ENCODE assay signal across 1 cellular context in the genomic region with DNA sequence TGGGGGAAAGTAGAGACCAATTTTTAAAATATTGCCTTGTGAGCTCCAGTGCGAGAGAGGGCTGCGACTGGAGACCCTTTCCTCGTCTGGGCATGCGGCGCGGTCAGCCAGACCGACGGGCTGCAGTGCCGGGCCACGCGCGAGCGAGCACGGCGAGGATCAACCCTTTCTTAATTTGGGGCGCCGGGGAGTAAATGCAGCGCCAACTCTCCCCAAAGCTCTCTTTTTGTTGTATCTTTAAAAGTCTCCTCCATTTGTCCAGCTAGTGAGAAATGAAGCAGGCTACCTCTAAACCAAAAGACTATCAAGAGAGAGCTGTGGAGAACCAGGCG.
TF ChIP-seq lines count a peak whose summit lies in the region.

No MANE protein-coding gene starts in this region.

TF ChIP-seq in HepG2, 621 proteins besides CTCF, POLR2A, EP300 and RAD21 (continued from another document):
- TF ChIP-seq, protein P1, sequence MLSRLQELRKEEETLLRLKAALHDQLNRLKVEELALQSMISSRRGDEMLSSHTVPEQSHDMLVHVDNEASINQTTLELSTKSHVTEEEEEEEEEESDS (CRISPR knock-in tag; IDR thresholded peaks at IDR 0.05; ENCODE audit: borderline replicate concordance), result no peak
- TF ChIP-seq ONECUT2 (CRISPR knock-in tag; IDR thresholded peaks at IDR 0.05) (no peak), ZNF780A (CRISPR knock-in tag; IDR thresholded peaks at IDR 0.05) (0 out of 2 replicates have a peak, but pooled peaks have one; percentile 2), POLR2AphosphoS2 (IDR thresholded peaks at IDR 0.05; ENCODE audit: low read depth, low read length) (no peak), PHF21A (CRISPR knock-in tag; IDR thresholded peaks at IDR 0.05) (no peak), HNRNPL (IDR thresholded peaks at IDR 0.05; ENCODE audit: low read depth, low read length) (no peak), ZNF138 (CRISPR knock-in tag; IDR thresholded peaks at IDR 0.05; ENCODE audit: low read depth) (no peak), ZNF329 (CRISPR knock-in tag; IDR thresholded peaks at IDR 0.05; ENCODE audit: low read depth) (no peak), PHF8 (CRISPR knock-in tag; IDR thresholded peaks at IDR 0.05) (0 out of 2 replicates have a peak, but pooled peaks have one; percentile 3), TAF1 (CRISPR knock-in tag; IDR thresholded peaks at IDR 0.05) (peak; percentile 11; the same call in 1 of the 2 replicates), KLF16 (CRISPR knock-in tag; IDR thresholded peaks at IDR 0.05) (no peak), ZNF766 (CRISPR knock-in tag; IDR thresholded peaks at IDR 0.05; ENCODE audit: borderline replicate concordance) (no peak), ZNF333 (CRISPR knock-in tag; IDR thresholded peaks at IDR 0.05; ENCODE audit: borderline replicate concordance) (no peak), KAT7 (CRISPR knock-in tag; IDR thresholded peaks at IDR 0.05; ENCODE audit: borderline replicate concordance) (no peak), ZNF619 (CRISPR knock-in tag; IDR thresholded peaks at IDR 0.05) (no peak), ATF7 (IDR thresholded peaks at IDR 0.05) (no peak), ATF7 (CRISPR knock-in tag; IDR thresholded peaks at IDR 0.05) (no peak), ATRX (CRISPR knock-in tag; IDR thresholded peaks at IDR 0.05; ENCODE audit: borderline replicate concordance) (no peak), LCORL (IDR thresholded peaks at IDR 0.05) (no peak), LCORL (CRISPR knock-in tag; IDR thresholded peaks at IDR 0.05) (no peak), ZNF207 (IDR thresholded peaks at IDR 0.05; ENCODE audit: borderline replicate concordance) (no peak), ZNF260 (CRISPR knock-in tag; IDR thresholded peaks at IDR 0.05; ENCODE audit: borderline replicate concordance, low read depth) (no peak), HOXA9 (CRISPR knock-in tag; IDR thresholded peaks at IDR 0.05; ENCODE audit: borderline replicate concordance) (0 out of 2 replicates have a peak, but pooled peaks have one; percentile 3), KDM3A (CRISPR knock-in tag; IDR thresholded peaks at IDR 0.05; ENCODE audit: low read depth) (no peak), DR1 (CRISPR knock-in tag; IDR thresholded peaks at IDR 0.05) (no peak), NFYC (CRISPR knock-in tag; IDR thresholded peaks at IDR 0.05) (no peak)
- TF ChIP-seq, protein P2, sequence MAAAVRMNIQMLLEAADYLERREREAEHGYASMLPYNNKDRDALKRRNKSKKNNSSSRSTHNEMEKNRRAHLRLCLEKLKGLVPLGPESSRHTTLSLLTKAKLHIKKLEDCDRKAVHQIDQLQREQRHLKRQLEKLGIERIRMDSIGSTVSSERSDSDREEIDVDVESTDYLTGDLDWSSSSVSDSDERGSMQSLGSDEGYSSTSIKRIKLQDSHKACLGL (CRISPR knock-in tag; IDR thresholded peaks at IDR 0.05), result 0 out of 2 replicates have a peak, but pooled peaks have one; percentile 20
- TF ChIP-seq, protein P3, sequence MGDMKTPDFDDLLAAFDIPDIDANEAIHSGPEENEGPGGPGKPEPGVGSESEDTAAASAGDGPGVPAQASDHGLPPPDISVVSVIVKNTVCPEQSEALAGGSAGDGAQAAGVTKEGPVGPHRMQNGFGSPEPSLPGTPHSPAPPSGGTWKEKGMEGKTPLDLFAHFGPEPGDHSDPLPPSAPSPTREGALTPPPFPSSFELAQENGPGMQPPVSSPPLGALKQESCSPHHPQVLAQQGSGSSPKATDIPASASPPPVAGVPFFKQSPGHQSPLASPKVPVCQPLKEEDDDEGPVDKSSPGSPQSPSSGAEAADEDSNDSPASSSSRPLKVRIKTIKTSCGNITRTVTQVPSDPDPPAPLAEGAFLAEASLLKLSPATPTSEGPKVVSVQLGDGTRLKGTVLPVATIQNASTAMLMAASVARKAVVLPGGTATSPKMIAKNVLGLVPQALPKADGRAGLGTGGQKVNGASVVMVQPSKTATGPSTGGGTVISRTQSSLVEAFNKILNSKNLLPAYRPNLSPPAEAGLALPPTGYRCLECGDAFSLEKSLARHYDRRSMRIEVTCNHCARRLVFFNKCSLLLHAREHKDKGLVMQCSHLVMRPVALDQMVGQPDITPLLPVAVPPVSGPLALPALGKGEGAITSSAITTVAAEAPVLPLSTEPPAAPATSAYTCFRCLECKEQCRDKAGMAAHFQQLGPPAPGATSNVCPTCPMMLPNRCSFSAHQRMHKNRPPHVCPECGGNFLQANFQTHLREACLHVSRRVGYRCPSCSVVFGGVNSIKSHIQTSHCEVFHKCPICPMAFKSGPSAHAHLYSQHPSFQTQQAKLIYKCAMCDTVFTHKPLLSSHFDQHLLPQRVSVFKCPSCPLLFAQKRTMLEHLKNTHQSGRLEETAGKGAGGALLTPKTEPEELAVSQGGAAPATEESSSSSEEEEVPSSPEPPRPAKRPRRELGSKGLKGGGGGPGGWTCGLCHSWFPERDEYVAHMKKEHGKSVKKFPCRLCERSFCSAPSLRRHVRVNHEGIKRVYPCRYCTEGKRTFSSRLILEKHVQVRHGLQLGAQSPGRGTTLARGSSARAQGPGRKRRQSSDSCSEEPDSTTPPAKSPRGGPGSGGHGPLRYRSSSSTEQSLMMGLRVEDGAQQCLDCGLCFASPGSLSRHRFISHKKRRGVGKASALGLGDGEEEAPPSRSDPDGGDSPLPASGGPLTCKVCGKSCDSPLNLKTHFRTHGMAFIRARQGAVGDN (CRISPR knock-in tag; IDR thresholded peaks at IDR 0.05), result peak; percentile 44
- TF ChIP-seq, protein P4, sequence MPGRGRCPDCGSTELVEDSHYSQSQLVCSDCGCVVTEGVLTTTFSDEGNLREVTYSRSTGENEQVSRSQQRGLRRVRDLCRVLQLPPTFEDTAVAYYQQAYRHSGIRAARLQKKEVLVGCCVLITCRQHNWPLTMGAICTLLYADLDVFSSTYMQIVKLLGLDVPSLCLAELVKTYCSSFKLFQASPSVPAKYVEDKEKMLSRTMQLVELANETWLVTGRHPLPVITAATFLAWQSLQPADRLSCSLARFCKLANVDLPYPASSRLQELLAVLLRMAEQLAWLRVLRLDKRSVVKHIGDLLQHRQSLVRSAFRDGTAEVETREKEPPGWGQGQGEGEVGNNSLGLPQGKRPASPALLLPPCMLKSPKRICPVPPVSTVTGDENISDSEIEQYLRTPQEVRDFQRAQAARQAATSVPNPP (CRISPR knock-in tag; IDR thresholded peaks at IDR 0.05), result no peak
- TF ChIP-seq, protein P5, sequence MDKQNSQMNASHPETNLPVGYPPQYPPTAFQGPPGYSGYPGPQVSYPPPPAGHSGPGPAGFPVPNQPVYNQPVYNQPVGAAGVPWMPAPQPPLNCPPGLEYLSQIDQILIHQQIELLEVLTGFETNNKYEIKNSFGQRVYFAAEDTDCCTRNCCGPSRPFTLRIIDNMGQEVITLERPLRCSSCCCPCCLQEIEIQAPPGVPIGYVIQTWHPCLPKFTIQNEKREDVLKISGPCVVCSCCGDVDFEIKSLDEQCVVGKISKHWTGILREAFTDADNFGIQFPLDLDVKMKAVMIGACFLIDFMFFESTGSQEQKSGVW (CRISPR knock-in tag; IDR thresholded peaks at IDR 0.05; ENCODE audit: borderline replicate concordance), result no peak
- TF ChIP-seq, protein P6, sequence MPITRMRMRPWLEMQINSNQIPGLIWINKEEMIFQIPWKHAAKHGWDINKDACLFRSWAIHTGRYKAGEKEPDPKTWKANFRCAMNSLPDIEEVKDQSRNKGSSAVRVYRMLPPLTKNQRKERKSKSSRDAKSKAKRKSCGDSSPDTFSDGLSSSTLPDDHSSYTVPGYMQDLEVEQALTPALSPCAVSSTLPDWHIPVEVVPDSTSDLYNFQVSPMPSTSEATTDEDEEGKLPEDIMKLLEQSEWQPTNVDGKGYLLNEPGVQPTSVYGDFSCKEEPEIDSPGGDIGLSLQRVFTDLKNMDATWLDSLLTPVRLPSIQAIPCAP (CRISPR knock-in tag; IDR thresholded peaks at IDR 0.05; ENCODE audit: low read depth), result no peak
- TF ChIP-seq, protein P7, sequence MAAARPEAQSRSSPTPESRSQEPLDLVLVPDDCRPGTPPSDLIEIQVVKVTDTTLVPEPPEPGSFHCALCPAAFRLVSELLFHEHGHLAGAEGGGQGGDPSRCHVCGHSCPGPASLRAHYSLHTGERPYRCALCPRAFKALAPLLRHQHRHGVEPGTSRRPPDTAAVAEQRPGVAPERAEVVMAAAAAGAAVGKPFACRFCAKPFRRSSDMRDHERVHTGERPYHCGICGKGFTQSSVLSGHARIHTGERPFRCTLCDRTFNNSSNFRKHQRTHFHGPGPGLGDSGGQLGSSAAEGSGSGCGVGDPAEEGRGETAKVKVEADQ (CRISPR knock-in tag; IDR thresholded peaks at IDR 0.05; ENCODE audit: borderline replicate concordance), result peak; percentile 12; the same call in 1 of the 2 replicates
- TF ChIP-seq, protein P8, sequence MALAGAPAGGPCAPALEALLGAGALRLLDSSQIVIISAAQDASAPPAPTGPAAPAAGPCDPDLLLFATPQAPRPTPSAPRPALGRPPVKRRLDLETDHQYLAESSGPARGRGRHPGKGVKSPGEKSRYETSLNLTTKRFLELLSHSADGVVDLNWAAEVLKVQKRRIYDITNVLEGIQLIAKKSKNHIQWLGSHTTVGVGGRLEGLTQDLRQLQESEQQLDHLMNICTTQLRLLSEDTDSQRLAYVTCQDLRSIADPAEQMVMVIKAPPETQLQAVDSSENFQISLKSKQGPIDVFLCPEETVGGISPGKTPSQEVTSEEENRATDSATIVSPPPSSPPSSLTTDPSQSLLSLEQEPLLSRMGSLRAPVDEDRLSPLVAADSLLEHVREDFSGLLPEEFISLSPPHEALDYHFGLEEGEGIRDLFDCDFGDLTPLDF (CRISPR knock-in tag; IDR thresholded peaks at IDR 0.05), result no peak
- TF ChIP-seq, protein P9, sequence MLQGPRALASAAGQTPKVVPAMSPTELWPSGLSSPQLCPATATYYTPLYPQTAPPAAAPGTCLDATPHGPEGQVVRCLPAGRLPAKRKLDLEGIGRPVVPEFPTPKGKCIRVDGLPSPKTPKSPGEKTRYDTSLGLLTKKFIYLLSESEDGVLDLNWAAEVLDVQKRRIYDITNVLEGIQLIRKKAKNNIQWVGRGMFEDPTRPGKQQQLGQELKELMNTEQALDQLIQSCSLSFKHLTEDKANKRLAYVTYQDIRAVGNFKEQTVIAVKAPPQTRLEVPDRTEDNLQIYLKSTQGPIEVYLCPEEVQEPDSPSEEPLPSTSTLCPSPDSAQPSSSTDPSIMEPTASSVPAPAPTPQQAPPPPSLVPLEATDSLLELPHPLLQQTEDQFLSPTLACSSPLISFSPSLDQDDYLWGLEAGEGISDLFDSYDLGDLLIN (CRISPR knock-in tag; IDR thresholded peaks at IDR 0.05; ENCODE audit: borderline replicate concordance), result no peak
- TF ChIP-seq, protein P10, sequence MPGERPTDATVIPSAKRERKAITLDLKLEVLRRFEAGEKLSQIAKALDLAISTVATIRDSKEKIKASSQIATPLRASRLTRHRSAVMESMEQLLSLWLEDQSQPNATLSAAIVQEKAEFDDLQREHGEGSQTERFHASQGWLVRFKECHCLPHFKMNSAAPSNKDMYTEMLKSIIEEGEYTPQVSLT (CRISPR knock-in tag; IDR thresholded peaks at IDR 0.05; ENCODE audit: borderline replicate concordance, low read depth), result no peak
- TF ChIP-seq, protein P11, sequence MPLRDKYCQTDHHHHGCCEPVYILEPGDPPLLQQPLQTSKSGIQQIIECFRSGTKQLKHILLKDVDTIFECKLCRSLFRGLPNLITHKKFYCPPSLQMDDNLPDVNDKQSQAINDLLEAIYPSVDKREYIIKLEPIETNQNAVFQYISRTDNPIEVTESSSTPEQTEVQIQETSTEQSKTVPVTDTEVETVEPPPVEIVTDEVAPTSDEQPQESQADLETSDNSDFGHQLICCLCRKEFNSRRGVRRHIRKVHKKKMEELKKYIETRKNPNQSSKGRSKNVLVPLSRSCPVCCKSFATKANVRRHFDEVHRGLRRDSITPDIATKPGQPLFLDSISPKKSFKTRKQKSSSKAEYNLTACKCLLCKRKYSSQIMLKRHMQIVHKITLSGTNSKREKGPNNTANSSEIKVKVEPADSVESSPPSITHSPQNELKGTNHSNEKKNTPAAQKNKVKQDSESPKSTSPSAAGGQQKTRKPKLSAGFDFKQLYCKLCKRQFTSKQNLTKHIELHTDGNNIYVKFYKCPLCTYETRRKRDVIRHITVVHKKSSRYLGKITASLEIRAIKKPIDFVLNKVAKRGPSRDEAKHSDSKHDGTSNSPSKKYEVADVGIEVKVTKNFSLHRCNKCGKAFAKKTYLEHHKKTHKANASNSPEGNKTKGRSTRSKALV (CRISPR knock-in tag; IDR thresholded peaks at IDR 0.05), result 0 out of 2 replicates have a peak, but pooled peaks have one; percentile 3
